ENCODE assay signal across 23 cellular contexts in the genomic region with DNA sequence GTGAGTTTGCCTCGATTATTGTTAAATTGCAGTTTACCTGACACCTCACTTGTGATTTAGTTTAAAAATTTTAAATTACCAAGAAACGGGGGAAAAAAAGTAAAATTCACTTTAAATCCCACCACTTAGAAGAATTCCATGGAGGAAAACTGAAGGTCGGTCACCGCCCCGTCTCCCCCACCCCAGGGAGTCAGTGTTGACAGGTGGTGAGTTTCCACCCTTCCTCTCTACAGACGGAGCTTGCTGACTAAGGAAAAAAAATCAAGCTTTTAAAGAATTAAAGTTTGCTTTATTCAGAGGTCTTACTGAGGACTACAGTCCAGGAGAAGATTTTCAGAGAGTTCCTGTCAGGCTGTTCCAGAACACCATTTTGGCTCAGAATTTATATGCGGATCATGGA. TPM values are rescaled to one million over a fixed set of nuclear protein-coding genes. Genes with fewer than 3 reads are reported as not detected.
"Had no signal": no experiment of that assay in that cellular context is flagged by ENCODE, and none has a peak within 500 bp of the region (broad histone marks: within the 10 kb centered on the region; RNA-seq: fewer than 3 reads in every experiment).

No MANE protein-coding gene starts in this region.

- H3K27ac ChIP-seq: HL-60, SJSA1, SK-N-MC had no signal

- H3K4me1 ChIP-seq: SJSA1 had no signal

- FAIRE-seq: HTR-8/SVneo, RCC 7860 had no signal

- H3K36me3 ChIP-seq: MG63, SJSA1 had no signal

- H3K4me3 ChIP-seq: MG63, SJSA1, SK-N-MC had no signal

- H3K9me3 ChIP-seq: MG63, SJSA1 had no signal

- H3K27me3 ChIP-seq: MG63, SJSA1 had no signal

- DNase-seq: Karpas-422, KG1, MG63, NCI-H1092 treated with DMSO at 0.1 percent for 48 hours, NCI-H1436, NCI-H187, NCI-H2029, NCI-H2081 treated with DMSO at 0.1 percent for 48 hours, NCI-H2171, NCI-H226, NCI-H446, NCI-H510A, NCI-H524 treated with DMSO at 0.1 percent for 48 hours, NCI-H69, NCI-H774, Right ventricle myocardium superior, RPMI8226, SIG-M5 had no signal

RNA-seq across cellular contexts. Expression of gene SLC22A1, which starts 42.3 kb away (rescaled TPM):
- total RNA-seq: SJSA1 had no signal
